Comparison of ENCODE assay signal across 29 cellular contexts in genomic region chr1:86318431-86318830, GRCh38.
"Had no signal": no experiment of that assay in that cellular context is flagged by ENCODE, and none has a peak within 500 bp of the region (broad histone marks: within the 10 kb centered on the region; RNA-seq: fewer than 3 reads in every experiment).

No MANE protein-coding gene starts in this region.

- H3K36me3 Mint-ChIP-seq: naive thymus-derived CD4-positive, alpha-beta T cell; natural killer cell; stimulated activated effector memory CD8-positive, alpha-beta T cell treated with anti-CD3 and anti-CD28 coated beads, Interleukin-12 subunit alpha, Interleukin-12 subunit beta, amount 100 ng/mL, for 72 hours; stimulated activated naive B cell treated with anti-CD40 and anti-IgM and Interleukin-4, amounts not matched to agents 10 μg/mL and 1 μg/mL and 100 μg/mL, for 72 hours had no signal

- H3K9me3 Mint-ChIP-seq: naive thymus-derived CD4-positive, alpha-beta T cell; natural killer cell; nephron progenitor cell; neural crest cell; stimulated activated effector memory CD8-positive, alpha-beta T cell treated with anti-CD3 and anti-CD28 coated beads, Interleukin-12 subunit alpha, Interleukin-12 subunit beta, amount 100 ng/mL, for 72 hours; stimulated activated naive B cell treated with anti-CD40 and anti-IgM and Interleukin-4, amounts not matched to agents 10 μg/mL and 1 μg/mL and 100 μg/mL, for 72 hours; stimulated activated naive CD8-positive, alpha-beta T cell treated with anti-CD3 and anti-CD28 coated beads, Interleukin-15, amount 100 ng/mL, for 72 hours had no signal

- H2AFZ ChIP-seq: parathyroid adenoma had no signal

- H3K27me3 Mint-ChIP-seq: progenitor cell of endocrine pancreas; stimulated activated naive B cell treated with anti-CD40 and anti-IgM and Interleukin-4, amounts not matched to agents 10 μg/mL and 1 μg/mL and 100 μg/mL, for 72 hours; stimulated activated naive CD8-positive, alpha-beta T cell treated with anti-CD3 and anti-CD28 coated beads, Interleukin-15, amount 100 ng/mL, for 72 hours had no signal

- H3K9me3 ChIP-seq: ovary, psoas muscle, right lobe of liver, sigmoid colon, suprapubic skin, thoracic aorta, thyroid gland, tibial nerve, upper lobe of left lung had no signal

- H3K4me1 Mint-ChIP-seq: natural killer cell; nephron progenitor cell; neural crest cell; stimulated activated effector memory CD8-positive, alpha-beta T cell treated with anti-CD3 and anti-CD28 coated beads, Interleukin-12 subunit alpha, Interleukin-12 subunit beta, amount 100 ng/mL, for 72 hours; stimulated activated naive B cell treated with anti-CD40 and anti-IgM and Interleukin-4, amounts not matched to agents 10 μg/mL and 1 μg/mL and 100 μg/mL, for 72 hours; stimulated activated naive CD8-positive, alpha-beta T cell treated with anti-CD3 and anti-CD28 coated beads, Interleukin-15, amount 100 ng/mL, for 72 hours had no signal

- H3K9ac ChIP-seq: parathyroid adenoma had no signal

- DNase-seq: naive thymus-derived CD4-positive, alpha-beta T cell; natural killer cell; nephron progenitor cell; occipital lobe; ovary; posterior cingulate gyrus; psoas muscle; right cardiac atrium; right lobe of liver; sigmoid colon; small intestine; stimulated activated CD4-positive, alpha-beta T cell treated with anti-CD3 and anti-CD28 coated beads, Interleukin-15, amount 100 ng/mL, for 24 hours; stimulated activated CD4-positive, alpha-beta T cell treated with anti-CD3 and anti-CD28 coated beads, Interleukin-2, amount 100 ng/mL, for 24 hours; stimulated activated CD4-positive, alpha-beta T cell treated with anti-CD3 and anti-CD28 coated beads, Interleukin-2, amount 100 ng/mL, for 48 hours; stimulated activated CD4-positive, alpha-beta T cell treated with anti-CD3 and anti-CD28 coated beads, Interleukin-4, amount 100 ng/mL, for 24 hours; stimulated activated naive B cell treated with anti-CD40 and anti-IgM and Interleukin-4, amounts not matched to agents 10 μg/mL and 1 μg/mL and 100 μg/mL, for 72 hours; stimulated activated naive CD8-positive, alpha-beta T cell treated with anti-CD3 and anti-CD28 coated beads, Interleukin-15, amount 100 ng/mL, for 72 hours; stimulated activated naive CD8-positive, alpha-beta T cell treated with anti-CD3 and anti-CD28 coated beads, Interleukin-15, Interleukin-2, amounts not matched to agents 100 U/mL and 50 U/mL, for 24 hours; substantia nigra; thyroid gland; trophoblast cell; upper lobe of left lung had no signal

- H3K27ac ChIP-seq: ovary, parathyroid adenoma, psoas muscle, right lobe of liver, sigmoid colon, suprapubic skin, thoracic aorta, thyroid gland, tibial nerve, upper lobe of left lung had no signal

- H3K36me3 ChIP-seq: ovary, right lobe of liver, sigmoid colon, suprapubic skin, thoracic aorta, thyroid gland, tibial nerve, upper lobe of left lung had no signal

- ATAC-seq: naive thymus-derived CD4-positive, alpha-beta T cell; natural killer cell; right cardiac atrium; right lobe of liver; stimulated activated effector memory CD8-positive, alpha-beta T cell treated with anti-CD3 and anti-CD28 coated beads, Interleukin-12 subunit alpha, Interleukin-12 subunit beta, amount 100 ng/mL, for 72 hours; stimulated activated naive B cell treated with anti-CD40 and anti-IgM and Interleukin-4, amounts not matched to agents 10 μg/mL and 1 μg/mL and 100 μg/mL, for 72 hours; stimulated activated naive CD8-positive, alpha-beta T cell treated with anti-CD3 and anti-CD28 coated beads, Interleukin-15, amount 100 ng/mL, for 72 hours; stimulated activated naive CD8-positive, alpha-beta T cell treated with anti-CD3 and anti-CD28 coated beads, Interleukin-15, Interleukin-2, amounts not matched to agents 100 U/mL and 50 U/mL, for 24 hours had no signal

- H3K27ac Mint-ChIP-seq: naive thymus-derived CD4-positive, alpha-beta T cell; natural killer cell; nephron progenitor cell; progenitor cell of endocrine pancreas; stimulated activated effector memory CD8-positive, alpha-beta T cell treated with anti-CD3 and anti-CD28 coated beads, Interleukin-12 subunit alpha, Interleukin-12 subunit beta, amount 100 ng/mL, for 72 hours; stimulated activated naive B cell treated with anti-CD40 and anti-IgM and Interleukin-4, amounts not matched to agents 10 μg/mL and 1 μg/mL and 100 μg/mL, for 72 hours had no signal

- H3K4me3 ChIP-seq: ovary, psoas muscle, right lobe of liver, sigmoid colon, suprapubic skin, thoracic aorta, thyroid gland, tibial nerve, upper lobe of left lung had no signal

- H3K4me1 ChIP-seq: parathyroid adenoma, psoas muscle, right lobe of liver, sigmoid colon, suprapubic skin, thyroid gland, tibial nerve, upper lobe of left lung had no signal

- H3K4me3 Mint-ChIP-seq: naive thymus-derived CD4-positive, alpha-beta T cell; natural killer cell; nephron progenitor cell; neural crest cell; stimulated activated effector memory CD8-positive, alpha-beta T cell treated with anti-CD3 and anti-CD28 coated beads, Interleukin-12 subunit alpha, Interleukin-12 subunit beta, amount 100 ng/mL, for 72 hours; stimulated activated naive B cell treated with anti-CD40 and anti-IgM and Interleukin-4, amounts not matched to agents 10 μg/mL and 1 μg/mL and 100 μg/mL, for 72 hours; stimulated activated naive CD8-positive, alpha-beta T cell treated with anti-CD3 and anti-CD28 coated beads, Interleukin-15, amount 100 ng/mL, for 72 hours had no signal

- H3K27me3 ChIP-seq: ovary, right lobe of liver, sigmoid colon, suprapubic skin, thyroid gland, tibial nerve, upper lobe of left lung had no signal
